ENCODE assay signal across 1 cellular context in the genomic region with DNA sequence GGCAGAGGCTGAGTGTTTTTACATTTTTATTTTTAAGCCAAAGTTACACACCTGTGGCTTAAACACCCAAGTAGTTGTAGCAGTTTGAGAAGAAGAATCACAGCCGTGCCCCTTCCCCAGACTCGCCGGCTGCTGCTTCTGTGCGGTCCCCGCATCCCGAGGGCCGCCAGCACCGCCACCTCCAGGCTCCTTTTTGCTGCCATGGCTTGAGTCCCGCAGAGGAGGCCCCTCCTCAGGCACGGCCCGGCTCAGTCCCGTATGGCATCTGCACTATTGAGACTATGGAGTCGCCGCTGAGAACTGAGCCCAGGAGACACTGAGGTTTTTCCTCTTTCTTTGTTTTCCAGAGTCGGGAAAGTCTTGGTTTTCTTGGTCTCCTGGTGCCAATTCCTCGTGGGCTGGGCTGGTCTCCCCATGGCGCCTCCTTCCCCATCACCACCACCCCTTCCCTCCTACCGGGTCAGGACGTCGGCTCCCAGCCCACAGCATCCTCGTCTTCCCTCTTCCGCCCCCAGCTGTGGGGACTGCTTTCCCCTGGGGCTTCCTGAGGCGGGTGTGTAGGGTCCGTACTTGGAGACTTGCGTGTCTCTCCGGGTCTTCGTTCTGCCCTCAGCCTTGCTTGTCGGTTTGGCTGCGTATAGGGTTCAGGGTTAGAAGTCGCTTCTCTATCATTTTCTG.
TF ChIP-seq lines count a peak whose summit lies in the region.

No MANE protein-coding gene starts in this region.

TF ChIP-seq in GM23338, 12 proteins besides CTCF, POLR2A, EP300 and RAD21 (continued from another document):
- TF ChIP-seq, protein P1, sequence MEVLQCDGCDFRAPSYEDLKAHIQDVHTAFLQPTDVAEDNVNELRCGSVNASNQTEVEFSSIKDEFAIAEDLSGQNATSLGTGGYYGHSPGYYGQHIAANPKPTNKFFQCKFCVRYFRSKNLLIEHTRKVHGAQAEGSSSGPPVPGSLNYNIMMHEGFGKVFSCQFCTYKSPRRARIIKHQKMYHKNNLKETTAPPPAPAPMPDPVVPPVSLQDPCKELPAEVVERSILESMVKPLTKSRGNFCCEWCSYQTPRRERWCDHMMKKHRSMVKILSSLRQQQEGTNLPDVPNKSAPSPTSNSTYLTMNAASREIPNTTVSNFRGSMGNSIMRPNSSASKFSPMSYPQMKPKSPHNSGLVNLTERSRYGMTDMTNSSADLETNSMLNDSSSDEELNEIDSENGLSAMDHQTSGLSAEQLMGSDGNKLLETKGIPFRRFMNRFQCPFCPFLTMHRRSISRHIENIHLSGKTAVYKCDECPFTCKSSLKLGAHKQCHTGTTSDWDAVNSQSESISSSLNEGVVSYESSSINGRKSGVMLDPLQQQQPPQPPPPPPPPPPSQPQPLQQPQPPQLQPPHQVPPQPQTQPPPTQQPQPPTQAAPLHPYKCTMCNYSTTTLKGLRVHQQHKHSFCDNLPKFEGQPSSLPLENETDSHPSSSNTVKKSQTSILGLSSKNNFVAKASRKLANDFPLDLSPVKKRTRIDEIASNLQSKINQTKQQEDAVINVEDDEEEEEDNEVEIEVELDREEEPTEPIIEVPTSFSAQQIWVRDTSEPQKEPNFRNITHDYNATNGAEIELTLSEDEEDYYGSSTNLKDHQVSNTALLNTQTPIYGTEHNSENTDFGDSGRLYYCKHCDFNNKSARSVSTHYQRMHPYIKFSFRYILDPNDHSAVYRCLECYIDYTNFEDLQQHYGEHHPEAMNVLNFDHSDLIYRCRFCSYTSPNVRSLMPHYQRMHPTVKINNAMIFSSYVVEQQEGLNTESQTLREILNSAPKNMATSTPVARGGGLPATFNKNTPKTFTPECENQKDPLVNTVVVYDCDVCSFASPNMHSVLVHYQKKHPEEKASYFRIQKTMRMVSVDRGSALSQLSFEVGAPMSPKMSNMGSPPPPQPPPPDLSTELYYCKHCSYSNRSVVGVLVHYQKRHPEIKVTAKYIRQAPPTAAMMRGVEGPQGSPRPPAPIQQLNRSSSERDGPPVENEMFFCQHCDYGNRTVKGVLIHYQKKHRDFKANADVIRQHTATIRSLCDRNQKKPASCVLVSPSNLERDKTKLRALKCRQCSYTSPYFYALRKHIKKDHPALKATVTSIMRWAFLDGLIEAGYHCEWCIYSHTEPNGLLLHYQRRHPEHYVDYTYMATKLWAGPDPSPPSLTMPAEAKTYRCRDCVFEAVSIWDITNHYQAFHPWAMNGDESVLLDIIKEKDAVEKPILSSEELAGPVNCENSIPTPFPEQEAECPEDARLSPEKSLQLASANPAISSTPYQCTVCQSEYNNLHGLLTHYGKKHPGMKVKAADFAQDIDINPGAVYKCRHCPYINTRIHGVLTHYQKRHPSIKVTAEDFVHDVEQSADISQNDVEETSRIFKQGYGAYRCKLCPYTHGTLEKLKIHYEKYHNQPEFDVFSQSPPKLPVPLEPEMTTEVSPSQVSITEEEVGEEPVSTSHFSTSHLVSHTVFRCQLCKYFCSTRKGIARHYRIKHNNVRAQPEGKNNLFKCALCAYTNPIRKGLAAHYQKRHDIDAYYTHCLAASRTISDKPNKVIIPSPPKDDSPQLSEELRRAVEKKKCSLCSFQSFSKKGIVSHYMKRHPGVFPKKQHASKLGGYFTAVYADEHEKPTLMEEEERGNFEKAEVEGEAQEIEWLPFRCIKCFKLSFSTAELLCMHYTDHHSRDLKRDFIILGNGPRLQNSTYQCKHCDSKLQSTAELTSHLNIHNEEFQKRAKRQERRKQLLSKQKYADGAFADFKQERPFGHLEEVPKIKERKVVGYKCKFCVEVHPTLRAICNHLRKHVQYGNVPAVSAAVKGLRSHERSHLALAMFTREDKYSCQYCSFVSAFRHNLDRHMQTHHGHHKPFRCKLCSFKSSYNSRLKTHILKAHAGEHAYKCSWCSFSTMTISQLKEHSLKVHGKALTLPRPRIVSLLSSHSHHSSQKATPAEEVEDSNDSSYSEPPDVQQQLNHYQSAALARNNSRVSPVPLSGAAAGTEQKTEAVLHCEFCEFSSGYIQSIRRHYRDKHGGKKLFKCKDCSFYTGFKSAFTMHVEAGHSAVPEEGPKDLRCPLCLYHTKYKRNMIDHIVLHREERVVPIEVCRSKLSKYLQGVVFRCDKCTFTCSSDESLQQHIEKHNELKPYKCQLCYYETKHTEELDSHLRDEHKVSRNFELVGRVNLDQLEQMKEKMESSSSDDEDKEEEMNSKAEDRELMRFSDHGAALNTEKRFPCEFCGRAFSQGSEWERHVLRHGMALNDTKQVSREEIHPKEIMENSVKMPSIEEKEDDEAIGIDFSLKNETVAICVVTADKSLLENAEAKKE (CRISPR knock-in tag; IDR thresholded peaks at IDR 0.05): no peak
- TF ChIP-seq EZH2phosphoT487 (IDR thresholded peaks at IDR 0.05; ENCODE audit: unreplicated experiment): no peak
- TF ChIP-seq EZH2 (IDR thresholded peaks at IDR 0.05; ENCODE audit: low read depth, unreplicated experiment): no peak
- TF ChIP-seq, protein P2, sequence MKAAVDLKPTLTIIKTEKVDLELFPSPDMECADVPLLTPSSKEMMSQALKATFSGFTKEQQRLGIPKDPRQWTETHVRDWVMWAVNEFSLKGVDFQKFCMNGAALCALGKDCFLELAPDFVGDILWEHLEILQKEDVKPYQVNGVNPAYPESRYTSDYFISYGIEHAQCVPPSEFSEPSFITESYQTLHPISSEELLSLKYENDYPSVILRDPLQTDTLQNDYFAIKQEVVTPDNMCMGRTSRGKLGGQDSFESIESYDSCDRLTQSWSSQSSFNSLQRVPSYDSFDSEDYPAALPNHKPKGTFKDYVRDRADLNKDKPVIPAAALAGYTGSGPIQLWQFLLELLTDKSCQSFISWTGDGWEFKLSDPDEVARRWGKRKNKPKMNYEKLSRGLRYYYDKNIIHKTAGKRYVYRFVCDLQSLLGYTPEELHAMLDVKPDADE (IDR thresholded peaks at IDR 0.05): no peak
- TF ChIP-seq ZNF114 (CRISPR knock-in tag; IDR thresholded peaks at IDR 0.05): no peak
- no peak for TF ChIP-seq POLR2AphosphoS5 (IDR thresholded peaks at IDR 0.05; ENCODE audit: low read depth)
